ENCODE assay signal across 11 cellular contexts in genomic region chr5:60810438-60811085, GRCh38. TPM values are rescaled to one million over a fixed set of nuclear protein-coding genes. Genes with fewer than 3 reads are reported as not detected.
DNase-seq lines count a peak whose midpoint lies in the region; ATAC-seq and TF ChIP-seq lines count a peak whose summit lies in the region.
"Had no signal": no experiment of that assay in that cellular context is flagged by ENCODE, and none has a peak within 500 bp of the region (broad histone marks: within the 10 kb centered on the region; RNA-seq: fewer than 3 reads in every experiment).

No MANE protein-coding gene starts in this region.

- H3K36me3 ChIP-seq in lung (ENCODE audit: control insufficient read depth in 2 of 2, insufficient read depth in 2 of 2, low read length in 2 of 2) (no peaks in the 10 kb centered on the region), psoas muscle (ENCODE audit: insufficient read depth in 1 of 2, low read depth in 1 of 2) (no peaks in the 10 kb centered on the region)

- H3K4me3 ChIP-seq in lung (no peak overlapping the region), psoas muscle (no peak overlapping the region)

- intact Hi-C loops in psoas muscle (cut with DNase I), result no loop called here

- H3K27ac ChIP-seq in lung (ENCODE audit: low read depth in 1 of 2, low read length in 1 of 2) (no peak overlapping the region), psoas muscle (no peak overlapping the region)

- TF ChIP-seq CTCF in lung (IDR thresholded peaks at IDR 0.05; ENCODE audit: control extremely low read depth, extremely low read depth) (no peak), psoas muscle (IDR thresholded peaks at IDR 0.05) (no peak)

- H3K9me3 ChIP-seq in lung (ENCODE audit: control insufficient read depth in 2 of 2, insufficient read depth in 1 of 2, low read length in 1 of 2) (no peaks in the 10 kb centered on the region), psoas muscle (no peaks in the 10 kb centered on the region)

- ATAC-seq in GM18873 (IDR thresholded peaks at IDR 0.05; ENCODE audit: low FRiP score, unreplicated experiment) (peak; percentile 88), HG02678 (IDR thresholded peaks at IDR 0.05; ENCODE audit: unreplicated experiment) (peak; percentile 90), lung (ENCODE audit: insufficient read depth, low FRiP score) (peak; percentile 46), psoas muscle (no peak)

- H3K27me3 ChIP-seq in lung (ENCODE audit: control insufficient read depth, insufficient read depth) (no peaks in the 10 kb centered on the region), psoas muscle (ENCODE audit: insufficient read depth in 3 of 3, low read length in 2 of 3) (no peaks in the 10 kb centered on the region)

- H3K4me1 ChIP-seq in lung (ENCODE audit: control insufficient read depth in 2 of 2, insufficient read depth in 2 of 2, low read length in 2 of 2) (no peaks in the 10 kb centered on the region), psoas muscle (no peaks in the 10 kb centered on the region)

- peak; percentile 69 for DNase-seq in M059J (ENCODE audit: low read depth)
- DNase-seq in lung (ENCODE audit: low spot score), result no peak
- no peak for DNase-seq in DMS79 treated with DMSO at 0.1 percent for 48 hours (lab: John Stamatoyannopoulos, UW)
- no peak for DNase-seq in psoas muscle
- no peak for DNase-seq in cerebellar nuclear complex (lab: John Stamatoyannopoulos, UW)
- no peak for DNase-seq in NCI-H510A (lab: John Stamatoyannopoulos, UW)
- DNase-seq: activated CD4-positive, alpha-beta T cell treated with anti-CD3 and anti-CD28 coated beads, Interleukin-2, amount 10 ng/mL, durations not matched to agents 7 days and 5 days; central memory CD4-positive, alpha-beta T cell; stimulated activated CD4-positive, alpha-beta T cell treated with anti-CD3 and anti-CD28 coated beads, Interleukin-12 subunit alpha, Interleukin-12 subunit beta, amount 100 ng/mL, for 4 hours had no signal

- WGBS in lung, 2 donors, result 61 to 96% methylated on average over 2 of the region's 2 CpGs
- WGBS in psoas muscle, 3 donors, result 80 to 84% (median 81%) methylated on average over 2 of the region's 2 CpGs

RNA-seq across cellular contexts. Expression of gene ELOVL7, which starts 33.5 kb away (rescaled TPM):
- total RNA-seq in M059J (2014; rRNA removed; shearing (Covaris generic)), result 7.1 and 8.0 TPM in 2 replicates
- total RNA-seq in lung, result 1 to 10 TPM; 4.5 to 5.9 TPM
- polyA plus RNA-seq in lung, result 1 to 10 TPM; 2.9 to 4.1 TPM
- total RNA-seq in psoas muscle, result under 1 TPM; 0.16 to 0.79 (median 0.27) TPM
- polyA plus RNA-seq in psoas muscle, result under 1 TPM; 0.10 to 0.21 (median 0.20) TPM

Comparison
In these comparisons a context has a peak if more than half of its experiments do, and no peak if none do; other contexts are left out.
1. ATAC-seq: peak in GM18873 (single experiment), HG02678 (single experiment) and lung (single experiment); none in psoas muscle (0 of 4).